Comparison of ENCODE assay signal across 1 cellular context in genomic region chr17:67415291-67415690, GRCh38.
TF ChIP-seq lines count a peak whose summit lies in the region.

No MANE protein-coding gene starts in this region.

TF ChIP-seq in GM23338, 12 proteins besides CTCF, POLR2A, EP300 and RAD21 (continued from another document):
- TF ChIP-seq ZNF462 (CRISPR knock-in tag; IDR thresholded peaks at IDR 0.05) (no peak), CREB1 (CRISPR knock-in tag; IDR thresholded peaks at IDR 0.05; ENCODE audit: low read depth) (no peak), ETS1 (IDR thresholded peaks at IDR 0.05) (no peak)
TF ChIP-seq in GM23338: peak in this region for 0.
